ENCODE assay signal across 8 cellular contexts in genomic region chr16:19068237-19068815, GRCh38. TPM values are rescaled to one million over a fixed set of nuclear protein-coding genes. Genes with fewer than 3 reads are reported as not detected.
DNase-seq lines count a peak whose midpoint lies in the region; ATAC-seq, FAIRE-seq and TF ChIP-seq lines count a peak whose summit lies in the region.

No MANE protein-coding gene starts in this region.

- intact Hi-C loops in natural killer cell (cut with micrococcal nuclease): loop anchor here (2.0 to 5.0 kb wide), 2 partner anchors 266 to 486 kb away; partner anchors contain the start of genes ARL6IP1 and VPS35L

- ATAC-seq in natural killer cell (no peak), HG02571 (IDR thresholded peaks at IDR 0.05; ENCODE audit: unreplicated experiment) (no peak)

- TF ChIP-seq CTCF in AG10803 (conservative IDR thresholded peaks at IDR 0.05; ENCODE audit: low read length) (no peak), LNCaP clone FGC (IDR thresholded peaks at IDR 0.05; ENCODE audit: control insufficient read depth, extremely low read depth, insufficient read depth) (no peak), coronary artery (IDR thresholded peaks at IDR 0.05) (no peak), natural killer cell (IDR thresholded peaks at IDR 0.05) (no peak), GM20000 (IDR thresholded peaks at IDR 0.05; ENCODE audit: extremely low read depth, missing control alignments) (no peak)

- peak overlapping the region; percentile 99 for H3K27ac Mint-ChIP-seq in natural killer cell

- peak overlapping the region; percentile 93 to 96 for H3K27ac ChIP-seq in coronary artery

- peaks cover 0 to 5% of the 10 kb centered on the region in 2 donors for H3K27me3 Mint-ChIP-seq in natural killer cell (ENCODE audit: low read depth in 2 of 2)

- H3K9me3 Mint-ChIP-seq in natural killer cell: no peaks in the 10 kb centered on the region

- H3K36me3 Mint-ChIP-seq in natural killer cell: no peaks in the 10 kb centered on the region

- H3K4me3 ChIP-seq in AG10803 (ENCODE audit: low read length) (peak overlapping the region; percentile 91), LNCaP clone FGC (ENCODE audit: low read depth, low read length) (peak overlapping the region; percentile 67), coronary artery (peak overlapping the region; percentile 77)

- no peak for FAIRE-seq in frontal cortex (lab: Jason Lieb, UNC)

- H3K4me1 Mint-ChIP-seq in natural killer cell: peaks cover 11 to 15% of the 10 kb centered on the region in 2 donors

- H3K4me3 Mint-ChIP-seq in natural killer cell: peak overlapping the region; percentile 92

- no peak for DNase-seq in AG10803 (ENCODE audit: low read depth)
- DNase-seq in LNCaP clone FGC (ENCODE audit: low read depth): no peak
- no peak for DNase-seq in coronary artery (ENCODE audit: low spot score)
- DNase-seq in natural killer cell: no peak
- no peak for DNase-seq in NCI-H2107 (lab: John Stamatoyannopoulos, UW)
- DNase-seq in frontal cortex (ENCODE audit: low spot score in 2 of 2): no peak
- DNase-seq in GM20000 (ENCODE audit: low spot score): no peak

RNA-seq across cellular contexts. Expression of gene COQ7, which starts 0.9 kb away (rescaled TPM):
- total RNA-seq in natural killer cell: 10 to 100 TPM; 16.3 to 17.9 (median 17.1) TPM
- total RNA-seq in frontal cortex: 50.1 TPM

RNA-seq across cellular contexts. Expression of gene ITPRIPL2, which starts 45.4 kb away (rescaled TPM):
- 1 to 10 TPM in 2 of 3 donors, under 1 TPM in 1; 0.18 to 5.7 (median 2.5) TPM for total RNA-seq in natural killer cell
- 3.3 TPM for total RNA-seq in frontal cortex
